Comparison of ENCODE assay signal across 8 cellular contexts in genomic region chr10:43204943-43205671, GRCh38.
DNase-seq lines count a peak whose midpoint lies in the region; ATAC-seq and TF ChIP-seq lines count a peak whose summit lies in the region.

No MANE protein-coding gene starts in this region.

- no TSS peak for BruUV-seq in MCF 10A (replicated peaks; lab: Mats Ljungman, UMichigan)

- TF ChIP-seq CTCF in MCF 10A (IDR thresholded peaks at IDR 0.05; ENCODE audit: unreplicated experiment): peak; percentile 61

- H3K27me3 Mint-ChIP-seq in T-helper 17 cell (no peaks in the 10 kb centered on the region), MCF 10A (ENCODE audit: insufficient read depth, unreplicated experiment) (no peaks in the 10 kb centered on the region)

- CTCF ChIA-PET in MCF 10A (lab: Yijun Ruan, JAX): interaction anchor here (0.5 to 2.9 kb wide), 16 partner anchors 8 to 739 kb away, joined by 3 to 16 read pairs (median 4); no protein-coding TSS in a partner anchor

- no peak overlapping the region for H3K4me3 ChIP-seq in Jurkat, Clone E6-1 (ENCODE audit: low read length)

- H3K27ac Mint-ChIP-seq in T-helper 17 cell (no peak overlapping the region), MCF 10A (ENCODE audit: low read depth, unreplicated experiment) (no peak overlapping the region)

- no peak overlapping the region for H3K4me3 Mint-ChIP-seq in T-helper 17 cell
- no peak overlapping the region for H3K4me3 Mint-ChIP-seq in MCF 10A (ENCODE audit: unreplicated experiment)

- no peaks in the 10 kb centered on the region for H3K9me3 ChIP-seq in T-helper 17 cell (ENCODE audit: control insufficient read depth, low read length, poor library complexity, severe bottlenecking)

- H3K36me3 Mint-ChIP-seq in T-helper 17 cell (ENCODE audit: low read depth) (no peaks in the 10 kb centered on the region), MCF 10A (ENCODE audit: insufficient read depth, unreplicated experiment) (no peaks in the 10 kb centered on the region)

- no peaks in the 10 kb centered on the region for H3K9me3 Mint-ChIP-seq in MCF 10A (ENCODE audit: unreplicated experiment)

- intact Hi-C loops in MCF 10A (cut with micrococcal nuclease): loop anchor here (1.0 to 10.0 kb wide), 2 partner anchors 80 to 143 kb away; no protein-coding TSS in a partner anchor

- peaks cover 9% of the 10 kb centered on the region for H3K4me1 Mint-ChIP-seq in T-helper 17 cell
- no peaks in the 10 kb centered on the region for H3K4me1 Mint-ChIP-seq in MCF 10A (ENCODE audit: insufficient read depth, unreplicated experiment)

- DNase-seq in NCI-H1417 (lab: John Stamatoyannopoulos, UW) (peak; percentile 21 to 49 (median 27)), NCI-H1417 treated with DMSO at 0.1 percent for 48 hours (lab: John Stamatoyannopoulos, UW) (no peak), T-helper 17 cell (peak in 2 of 3 donors; percentile 20 to 29), MCF 10A (ENCODE audit: unreplicated experiment) (peak; percentile 64), kidney glomerular epithelial cell (lab: John Stamatoyannopoulos, UW) (peak; percentile 44)
- DNase-seq in Jurkat, Clone E6-1 (ENCODE audit: low read depth, low spot score): peak; percentile 66
- peak; percentile 43 to 47 for DNase-seq in stimulated activated CD4-positive, alpha-beta T cell treated with anti-CD3 and anti-CD28 coated beads, Interleukin-4, amount 100 ng/mL, for 4 hours

- ATAC-seq in GM21737 (IDR thresholded peaks at IDR 0.05; ENCODE audit: unreplicated experiment) (peak; percentile 55), T-helper 17 cell (peak; percentile 72)

- POLR2A ChIA-PET in MCF 10A (lab: Yijun Ruan, JAX): interaction anchor here (0.6 to 1.1 kb wide), 4 partner anchors 33 to 367 kb away, joined by 3 to 4 read pairs (median 3); no protein-coding TSS in a partner anchor
